Comparison of ENCODE assay signal across 8 cellular contexts in the genomic region with DNA sequence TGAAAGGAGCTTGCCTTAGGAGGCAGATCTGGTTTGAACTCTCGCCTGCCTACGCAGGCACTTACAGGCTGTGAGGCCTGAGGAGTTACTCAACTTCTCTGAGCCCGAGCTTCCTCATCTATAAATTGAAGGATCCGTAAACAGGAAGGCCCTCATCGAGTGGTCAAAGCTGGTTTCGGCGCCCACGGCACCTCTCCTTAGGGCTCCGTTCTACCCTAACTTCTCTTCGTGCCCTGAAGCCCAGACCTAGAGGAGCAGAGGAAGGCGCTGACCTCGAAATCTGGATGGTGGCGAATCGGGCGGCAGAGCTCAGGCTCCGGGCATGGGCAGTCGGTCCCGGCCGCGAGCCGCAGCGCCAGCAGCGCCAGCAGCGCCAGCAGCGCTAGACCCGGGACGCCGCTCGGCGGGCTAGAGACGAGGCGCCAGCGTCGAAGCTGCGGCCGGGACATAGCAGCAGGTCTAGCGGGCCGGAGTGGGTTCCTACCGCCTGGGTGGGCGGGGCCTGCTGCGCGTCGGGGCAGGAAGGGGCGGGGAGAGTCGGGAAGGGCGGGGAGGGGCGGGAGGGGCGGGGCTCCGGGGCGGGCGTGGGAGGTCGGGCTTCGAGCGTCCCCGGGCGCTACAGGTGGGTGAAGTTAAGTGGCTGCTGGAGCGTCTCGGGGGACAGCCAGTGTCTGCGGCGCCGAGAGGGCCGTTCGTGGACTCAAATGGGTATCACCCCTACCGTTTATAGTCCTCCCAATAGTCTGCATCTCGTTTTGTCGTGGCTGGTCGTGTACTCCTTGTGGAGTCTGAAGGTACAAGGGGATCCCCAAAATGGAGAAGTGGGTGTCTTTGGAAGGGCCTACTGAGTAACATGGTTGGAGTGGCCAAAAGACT. TPM values are rescaled to one million over a fixed set of nuclear protein-coding genes. Genes with fewer than 3 reads are reported as not detected.
DNase-seq lines count a peak whose midpoint lies in the region; ATAC-seq and TF ChIP-seq lines count a peak whose summit lies in the region.

A gene with protein sequence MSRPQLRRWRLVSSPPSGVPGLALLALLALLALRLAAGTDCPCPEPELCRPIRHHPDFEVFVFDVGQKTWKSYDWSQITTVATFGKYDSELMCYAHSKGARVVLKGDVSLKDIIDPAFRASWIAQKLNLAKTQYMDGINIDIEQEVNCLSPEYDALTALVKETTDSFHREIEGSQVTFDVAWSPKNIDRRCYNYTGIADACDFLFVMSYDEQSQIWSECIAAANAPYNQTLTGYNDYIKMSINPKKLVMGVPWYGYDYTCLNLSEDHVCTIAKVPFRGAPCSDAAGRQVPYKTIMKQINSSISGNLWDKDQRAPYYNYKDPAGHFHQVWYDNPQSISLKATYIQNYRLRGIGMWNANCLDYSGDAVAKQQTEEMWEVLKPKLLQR (minus strand): TSS at position 474 of the 876 bp plus-strand sequence. CDS start 25 bp downstream, at position 449.

- DNase-seq in DMS 273 treated with DMSO at 0.1 percent for 48 hours (lab: John Stamatoyannopoulos, UW) (peak; percentile 71), HuH-7 (ENCODE audit: low spot score) (peak; percentile 83), OCI-M2 (lab: John Stamatoyannopoulos, UW; ENCODE audit: unreplicated experiment) (peak; percentile 51), epithelial cell of proximal tubule (ENCODE audit: low read depth) (peak; percentile 31), mucosa of gallbladder (ENCODE audit: low spot score) (peak; percentile 88)
- peak; percentile 87 for DNase-seq in activated T-cell treated with anti-CD3 and anti-CD28 coated beads, Interleukin-2, amount 50 U/mL, for 1 hour
- DNase-seq in stimulated activated CD8-positive, alpha-beta memory T cell treated with anti-CD3 and anti-CD28 coated beads, Interleukin-4, amount 100 ng/mL, for 4 hours (ENCODE audit: low read depth in 2 of 2, low spot score in 1 of 2): peak; percentile 50 to 73

- TF ChIP-seq CTCF in epithelial cell of proximal tubule (conservative IDR thresholded peaks at IDR 0.05; ENCODE audit: low read depth, low read length): no peak

- peak within 1 kb of the TSS; percentile 64 for H3K4me3 ChIP-seq in epithelial cell of proximal tubule (ENCODE audit: low read depth, low read length)

- peak; percentile 74 for ATAC-seq in GM21526 (IDR thresholded peaks at IDR 0.05; ENCODE audit: low FRiP score, unreplicated experiment)

RNA-seq across cellular contexts. Expression of the gene that starts here (rescaled TPM):
- total RNA-seq in epithelial cell of proximal tubule (6.7 and 8.5 TPM in 2 replicates), mucosa of gallbladder (18.5 TPM)

Comparison
In these comparisons a context has a peak if more than half of its experiments do, and no peak if none do; other contexts are left out.
1. Peak in every context shown above with its lines: DNase-seq, ATAC-seq and H3K4me3 ChIP-seq.
2. DNase-seq: peak in every context shown above with its lines; median percentile 88 in mucosa of gallbladder; 87 in activated T-cell treated with anti-CD3 and anti-CD28 coated beads, Interleukin-2, amount 50 U/mL, for 1 hour; 83 in HuH-7; 71 in DMS 273 treated with DMSO at 0.1 percent for 48 hours; 62 in stimulated activated CD8-positive, alpha-beta memory T cell treated with anti-CD3 and anti-CD28 coated beads, Interleukin-4, amount 100 ng/mL, for 4 hours; 51 in OCI-M2; 31 in epithelial cell of proximal tubule.